ENCODE assay signal across 9 cellular contexts in the genomic region with DNA sequence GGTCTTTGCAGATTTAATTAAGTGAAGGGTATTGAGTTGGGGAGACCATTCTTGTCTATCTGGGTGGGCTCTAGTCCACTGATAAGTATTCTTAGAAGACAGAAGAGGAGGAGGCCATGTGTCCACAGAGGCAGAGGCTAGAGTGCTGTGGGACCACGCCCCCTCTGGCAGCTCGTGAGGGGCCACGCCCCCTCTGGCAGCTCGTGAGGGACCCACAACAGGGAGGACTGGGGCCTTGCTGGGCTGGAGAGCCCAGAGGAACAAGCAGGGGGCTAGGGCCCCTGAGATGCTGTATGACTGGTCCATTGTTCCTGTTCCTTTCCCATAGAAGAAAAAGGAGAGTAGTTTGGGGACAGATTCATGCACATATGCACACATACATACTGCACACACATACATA.
DNase-seq lines count a peak whose midpoint lies in the region; ATAC-seq and TF ChIP-seq lines count a peak whose summit lies in the region.
"Had no signal": no experiment of that assay in that cellular context is flagged by ENCODE, and none has a peak within 500 bp of the region (broad histone marks: within the 10 kb centered on the region; RNA-seq: fewer than 3 reads in every experiment).

No MANE protein-coding gene starts in this region.

- no peaks in the 10 kb centered on the region for H4K20me1 ChIP-seq in DND-41 (ENCODE audit: insufficient read depth, low read length)

- POLR2A ChIA-PET in HEK293 (lab: Yijun Ruan, JAX) = interaction anchor here (1.0 kb wide), 1 partner anchor 470 kb away, joined by 6 read pairs; the partner anchor contains the start of gene FN3KRP

- H3K4me3 Mint-ChIP-seq in natural killer cell (no peak overlapping the region), T-helper 17 cell (no peak overlapping the region)
- H3K4me3 Mint-ChIP-seq: CD4-positive, alpha-beta T cell; naive thymus-derived CD8-positive, alpha-beta T cell had no signal

- peak; percentile 7 for DNase-seq in DND-41
- DNase-seq in ecto neural progenitor cell (ENCODE audit: low spot score) = peak; percentile 56
- DNase-seq in natural killer cell = peak; percentile 3
- no peak for DNase-seq in T-helper 17 cell
- no peak for DNase-seq in NCI-H345 (lab: John Stamatoyannopoulos, UW)
- no peak for DNase-seq in GOT3 (lab: John Stamatoyannopoulos, UW)
- DNase-seq: CD4-positive, alpha-beta T cell had no signal

- no peak overlapping the region for H3K27ac ChIP-seq in DND-41 (ENCODE audit: low read length)
- H3K27ac ChIP-seq in HEK293 (ENCODE audit: extremely low read depth, low read depth, low read length) = no peak overlapping the region

- peaks cover 0 to 10% of the 10 kb centered on the region in 2 donors for H3K27me3 Mint-ChIP-seq in natural killer cell (ENCODE audit: low read depth in 2 of 2)
- H3K27me3 Mint-ChIP-seq in T-helper 17 cell = no peaks in the 10 kb centered on the region
- H3K27me3 Mint-ChIP-seq: CD4-positive, alpha-beta T cell; naive thymus-derived CD8-positive, alpha-beta T cell had no signal

- H3K4me3 ChIP-seq in DND-41 (ENCODE audit: low read depth in 1 of 2, low read length in 2 of 2) (no peak overlapping the region), HEK293 (ENCODE audit: low read depth, low read length) (no peak overlapping the region)

- no peaks in the 10 kb centered on the region for H3K79me2 ChIP-seq in DND-41 (ENCODE audit: insufficient read depth, low read length)

- H3K4me1 ChIP-seq in DND-41 (ENCODE audit: insufficient read depth, low read length) (no peaks in the 10 kb centered on the region), HEK293 (ENCODE audit: control insufficient read depth, insufficient read depth, low read length) (no peaks in the 10 kb centered on the region)

- H3K4me1 Mint-ChIP-seq in natural killer cell (peaks cover 42 to 58% of the 10 kb centered on the region in 2 donors), T-helper 17 cell (peaks cover 15% of the 10 kb centered on the region)

- intact Hi-C loops in natural killer cell (cut with micrococcal nuclease) = no loop called here

- no peak overlapping the region for H3K4me2 ChIP-seq in DND-41 (ENCODE audit: insufficient read depth, low read length)

- H3K9me3 Mint-ChIP-seq in natural killer cell = peaks cover 0 to 3% of the 10 kb centered on the region in 2 donors
- H3K9me3 Mint-ChIP-seq: CD4-positive, alpha-beta T cell; naive thymus-derived CD8-positive, alpha-beta T cell had no signal

- no peaks in the 10 kb centered on the region for H3K9me3 ChIP-seq in DND-41 (ENCODE audit: insufficient read depth, low read length, severe bottlenecking)
- H3K9me3 ChIP-seq in HEK293 (ENCODE audit: control insufficient read depth, insufficient read depth, low read depth, low read length) = no peaks in the 10 kb centered on the region
- H3K9me3 ChIP-seq in T-helper 17 cell (ENCODE audit: control insufficient read depth, low read length, poor library complexity, severe bottlenecking) = no peaks in the 10 kb centered on the region

- no peak overlapping the region for H3K9ac ChIP-seq in DND-41 (ENCODE audit: low read depth, low read length)

- no peak for ATAC-seq in DND-41 (ENCODE audit: insufficient read depth, low read depth)
- peak in 1 of 3 donors; percentile 11 for ATAC-seq in natural killer cell
- ATAC-seq in T-helper 17 cell = no peak
- ATAC-seq: naive thymus-derived CD8-positive, alpha-beta T cell had no signal

- peaks cover 6% of the 10 kb centered on the region for H3K36me3 Mint-ChIP-seq in natural killer cell
- H3K36me3 Mint-ChIP-seq in T-helper 17 cell (ENCODE audit: low read depth) = no peaks in the 10 kb centered on the region

- peaks cover 3% of the 10 kb centered on the region for H3K27me3 ChIP-seq in DND-41 (ENCODE audit: insufficient read depth, low read length, poor library complexity)

- CTCF ChIA-PET in HEK293 (lab: Yijun Ruan, JAX) = no interaction called here

- H3K36me3 ChIP-seq in DND-41 (ENCODE audit: insufficient read depth, low read length) (no peaks in the 10 kb centered on the region), HEK293 (ENCODE audit: control insufficient read depth in 2 of 2, insufficient read depth in 1 of 2, low read length in 2 of 2) (no peaks in the 10 kb centered on the region)

- TF ChIP-seq CTCF in DND-41 (IDR thresholded peaks at IDR 0.05; ENCODE audit: borderline replicate concordance, extremely low read depth, low read length, poor library complexity, severe bottlenecking) (no peak), HEK293 (tag by site-specific recombination; IDR thresholded peaks at IDR 0.05) (no peak), natural killer cell (IDR thresholded peaks at IDR 0.05) (no peak)

- no peak overlapping the region for H2AFZ ChIP-seq in DND-41 (ENCODE audit: low read depth, low read length)

- H3K27ac Mint-ChIP-seq in natural killer cell = no peak overlapping the region
- no peak overlapping the region for H3K27ac Mint-ChIP-seq in T-helper 17 cell
- H3K27ac Mint-ChIP-seq: CD4-positive, alpha-beta T cell; naive thymus-derived CD8-positive, alpha-beta T cell had no signal

TF ChIP-seq in HEK293, 187 proteins besides CTCF, POLR2A, EP300 and RAD21:
- no peak for TF ChIP-seq ZNF626 (tag by site-specific recombination; IDR thresholded peaks at IDR 0.05)
- peak; percentile 74 for TF ChIP-seq KLF9 (tag by site-specific recombination; IDR thresholded peaks at IDR 0.05; ENCODE audit: low read depth)
- peak; percentile 15; the same call in 1 of the 2 replicates for TF ChIP-seq ZIC2 (tag by site-specific recombination; IDR thresholded peaks at IDR 0.05)

Comparison
In these comparisons a context has a peak if more than half of its experiments do, and no peak if none do; other contexts are left out.
1. DNase-seq: peak in DND-41 (single experiment), ecto neural progenitor cell (single experiment) and natural killer cell (single experiment); none in T-helper 17 cell (0 of 3), NCI-H345 (single experiment) and GOT3 (single experiment).